1 cellular context compared by ENCODE assay signal in the genomic region with DNA sequence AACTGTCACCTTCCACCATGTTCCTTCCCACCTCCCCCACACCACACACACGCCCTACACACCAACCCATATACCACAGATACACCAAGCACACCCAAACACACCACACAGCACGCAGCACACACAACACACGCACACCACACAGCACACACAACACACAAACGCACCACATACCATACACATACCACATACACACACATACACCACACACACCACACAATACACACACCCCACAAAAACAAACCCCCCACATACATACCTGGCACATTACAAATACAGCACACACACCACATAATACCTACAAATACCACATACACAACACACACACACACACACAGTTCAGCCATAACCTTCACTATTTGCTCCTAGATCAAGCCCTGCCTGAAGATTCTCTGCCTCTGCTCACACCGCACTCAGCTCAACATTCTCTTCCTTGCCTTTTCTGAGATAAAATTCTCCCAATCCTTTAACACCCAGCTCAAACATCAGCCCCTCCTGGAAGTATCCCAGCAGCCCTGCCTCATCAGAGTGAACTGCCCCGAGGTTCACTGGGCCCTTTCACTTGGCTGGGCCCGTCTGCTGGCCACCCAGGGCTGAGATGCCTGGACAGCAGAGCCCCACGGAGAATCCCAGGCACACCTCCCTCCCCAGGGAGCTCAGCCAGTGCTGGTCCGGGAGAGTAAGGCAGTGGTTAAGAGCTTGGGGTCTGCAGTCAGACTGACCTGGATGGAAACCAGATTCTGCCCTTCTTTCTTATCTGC.
TF ChIP-seq lines count a peak whose summit lies in the region.

No MANE protein-coding gene starts in this region.

TF ChIP-seq in HEK293, 187 proteins besides CTCF, POLR2A, EP300 and RAD21 (continued from another document):
- TF ChIP-seq ZNF311 (tag by site-specific recombination; IDR thresholded peaks at IDR 0.05; ENCODE audit: borderline replicate concordance), result peak; percentile 53; the same call in 1 of the 2 replicates
- peak; percentile 10; the same call in 1 of the 2 replicates for TF ChIP-seq KLF9 (tag by site-specific recombination; IDR thresholded peaks at IDR 0.05; ENCODE audit: low read depth)
- no peak for TF ChIP-seq ZSCAN18 (tag by site-specific recombination; IDR thresholded peaks at IDR 0.05)
- peak; percentile 28; the same call in 1 of the 2 replicates for TF ChIP-seq ZNF211 (tag by site-specific recombination; IDR thresholded peaks at IDR 0.05; ENCODE audit: low read depth)
- TF ChIP-seq, protein P1, sequence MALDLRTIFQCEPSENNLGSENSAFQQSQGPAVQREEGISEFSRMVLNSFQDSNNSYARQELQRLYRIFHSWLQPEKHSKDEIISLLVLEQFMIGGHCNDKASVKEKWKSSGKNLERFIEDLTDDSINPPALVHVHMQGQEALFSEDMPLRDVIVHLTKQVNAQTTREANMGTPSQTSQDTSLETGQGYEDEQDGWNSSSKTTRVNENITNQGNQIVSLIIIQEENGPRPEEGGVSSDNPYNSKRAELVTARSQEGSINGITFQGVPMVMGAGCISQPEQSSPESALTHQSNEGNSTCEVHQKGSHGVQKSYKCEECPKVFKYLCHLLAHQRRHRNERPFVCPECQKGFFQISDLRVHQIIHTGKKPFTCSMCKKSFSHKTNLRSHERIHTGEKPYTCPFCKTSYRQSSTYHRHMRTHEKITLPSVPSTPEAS (tag by site-specific recombination; IDR thresholded peaks at IDR 0.05), result 0 out of 2 replicates have a peak, but pooled peaks have one; percentile 17
- TF ChIP-seq, protein P2, sequence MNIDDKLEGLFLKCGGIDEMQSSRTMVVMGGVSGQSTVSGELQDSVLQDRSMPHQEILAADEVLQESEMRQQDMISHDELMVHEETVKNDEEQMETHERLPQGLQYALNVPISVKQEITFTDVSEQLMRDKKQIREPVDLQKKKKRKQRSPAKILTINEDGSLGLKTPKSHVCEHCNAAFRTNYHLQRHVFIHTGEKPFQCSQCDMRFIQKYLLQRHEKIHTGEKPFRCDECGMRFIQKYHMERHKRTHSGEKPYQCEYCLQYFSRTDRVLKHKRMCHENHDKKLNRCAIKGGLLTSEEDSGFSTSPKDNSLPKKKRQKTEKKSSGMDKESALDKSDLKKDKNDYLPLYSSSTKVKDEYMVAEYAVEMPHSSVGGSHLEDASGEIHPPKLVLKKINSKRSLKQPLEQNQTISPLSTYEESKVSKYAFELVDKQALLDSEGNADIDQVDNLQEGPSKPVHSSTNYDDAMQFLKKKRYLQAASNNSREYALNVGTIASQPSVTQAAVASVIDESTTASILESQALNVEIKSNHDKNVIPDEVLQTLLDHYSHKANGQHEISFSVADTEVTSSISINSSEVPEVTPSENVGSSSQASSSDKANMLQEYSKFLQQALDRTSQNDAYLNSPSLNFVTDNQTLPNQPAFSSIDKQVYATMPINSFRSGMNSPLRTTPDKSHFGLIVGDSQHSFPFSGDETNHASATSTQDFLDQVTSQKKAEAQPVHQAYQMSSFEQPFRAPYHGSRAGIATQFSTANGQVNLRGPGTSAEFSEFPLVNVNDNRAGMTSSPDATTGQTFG (tag by site-specific recombination; IDR thresholded peaks at IDR 0.05; ENCODE audit: borderline replicate concordance), result 0 out of 2 replicates have a peak, but pooled peaks have one; percentile 23
- TF ChIP-seq PRDM1 (tag by site-specific recombination; IDR thresholded peaks at IDR 0.05), result 0 out of 2 replicates have a peak, but pooled peaks have one; percentile 4
- no peak for TF ChIP-seq KLF10 (tag by site-specific recombination; IDR thresholded peaks at IDR 0.05)
- TF ChIP-seq ZNF747 (tag by site-specific recombination; IDR thresholded peaks at IDR 0.05), result peak; percentile 87; the same call in 1 of the 2 replicates
- TF ChIP-seq ZNF521 (tag by site-specific recombination; IDR thresholded peaks at IDR 0.05), result peak; percentile 37; the same call in 1 of the 2 replicates
- TF ChIP-seq, protein P3, sequence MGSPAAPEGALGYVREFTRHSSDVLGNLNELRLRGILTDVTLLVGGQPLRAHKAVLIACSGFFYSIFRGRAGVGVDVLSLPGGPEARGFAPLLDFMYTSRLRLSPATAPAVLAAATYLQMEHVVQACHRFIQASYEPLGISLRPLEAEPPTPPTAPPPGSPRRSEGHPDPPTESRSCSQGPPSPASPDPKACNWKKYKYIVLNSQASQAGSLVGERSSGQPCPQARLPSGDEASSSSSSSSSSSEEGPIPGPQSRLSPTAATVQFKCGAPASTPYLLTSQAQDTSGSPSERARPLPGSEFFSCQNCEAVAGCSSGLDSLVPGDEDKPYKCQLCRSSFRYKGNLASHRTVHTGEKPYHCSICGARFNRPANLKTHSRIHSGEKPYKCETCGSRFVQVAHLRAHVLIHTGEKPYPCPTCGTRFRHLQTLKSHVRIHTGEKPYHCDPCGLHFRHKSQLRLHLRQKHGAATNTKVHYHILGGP (tag by site-specific recombination; IDR thresholded peaks at IDR 0.05), result peak; percentile 26; the same call in 1 of the 2 replicates
- no peak for TF ChIP-seq ZNF114 (tag by site-specific recombination; IDR thresholded peaks at IDR 0.05)
- TF ChIP-seq EGR2 (tag by site-specific recombination; IDR thresholded peaks at IDR 0.05; ENCODE audit: low read depth), result 0 out of 2 replicates have a peak, but pooled peaks have one; percentile 28
